26 cellular contexts compared by ENCODE assay signal in the genomic region with DNA sequence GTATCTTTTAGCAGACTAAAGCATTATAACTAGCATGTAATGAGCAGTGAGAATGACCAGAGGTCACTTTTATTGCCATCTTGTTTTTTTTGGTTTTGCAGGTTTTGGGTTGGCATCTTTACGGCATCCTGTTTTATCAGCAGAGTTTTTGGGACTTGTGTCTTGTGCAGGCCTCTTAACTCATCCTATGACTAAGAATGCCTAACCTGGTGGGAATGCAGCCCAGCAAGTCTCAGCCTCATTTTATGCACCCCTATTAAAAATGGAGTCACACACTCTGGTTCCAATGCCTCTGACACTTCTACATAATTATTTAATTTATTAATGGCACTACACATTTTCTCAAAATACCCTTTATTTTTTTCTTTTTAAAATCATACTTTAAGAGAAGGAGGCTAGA.
"Had no signal": no experiment of that assay in that cellular context is flagged by ENCODE, and none has a peak within 500 bp of the region (broad histone marks: within the 10 kb centered on the region; RNA-seq: fewer than 3 reads in every experiment).

No MANE protein-coding gene starts in this region.

- H3K9me3 Mint-ChIP-seq: activated CD4-positive, alpha-beta memory T cell treated with anti-CD3 and anti-CD28 coated beads, Interleukin-2, amount 10 ng/mL, durations not matched to agents 7 days and 5 days; activated naive CD8-positive, alpha-beta T cell treated with anti-CD3 and anti-CD28 coated beads, Interleukin-2, amount 10 ng/mL, durations not matched to agents 7 days and 5 days had no signal

- ATAC-seq: activated CD4-positive, alpha-beta T cell treated with anti-CD3 and anti-CD28 coated beads for 36 hours; Right ventricle myocardium inferior; T-cell had no signal

- H3K27ac Mint-ChIP-seq: activated CD4-positive, alpha-beta memory T cell treated with anti-CD3 and anti-CD28 coated beads, Interleukin-2, amount 10 ng/mL, durations not matched to agents 7 days and 5 days; activated CD4-positive, alpha-beta T cell treated with anti-CD3 and anti-CD28 coated beads for 36 hours; activated naive CD8-positive, alpha-beta T cell treated with anti-CD3 and anti-CD28 coated beads, Interleukin-2, amount 10 ng/mL, durations not matched to agents 7 days and 5 days; T-cell had no signal

- H3K4me1 Mint-ChIP-seq: activated CD4-positive, alpha-beta memory T cell treated with anti-CD3 and anti-CD28 coated beads, Interleukin-2, amount 10 ng/mL, durations not matched to agents 7 days and 5 days; activated CD4-positive, alpha-beta T cell treated with anti-CD3 and anti-CD28 coated beads for 36 hours; activated naive CD8-positive, alpha-beta T cell treated with anti-CD3 and anti-CD28 coated beads, Interleukin-2, amount 10 ng/mL, durations not matched to agents 7 days and 5 days; T-cell had no signal

- FAIRE-seq: RCC 7860 had no signal

- H3K4me3 Mint-ChIP-seq: activated CD4-positive, alpha-beta memory T cell treated with anti-CD3 and anti-CD28 coated beads, Interleukin-2, amount 10 ng/mL, durations not matched to agents 7 days and 5 days; activated CD4-positive, alpha-beta T cell treated with anti-CD3 and anti-CD28 coated beads for 36 hours; activated naive CD8-positive, alpha-beta T cell treated with anti-CD3 and anti-CD28 coated beads, Interleukin-2, amount 10 ng/mL, durations not matched to agents 7 days and 5 days; T-cell had no signal

- H3K36me3 Mint-ChIP-seq: activated naive CD8-positive, alpha-beta T cell treated with anti-CD3 and anti-CD28 coated beads, Interleukin-2, amount 10 ng/mL, durations not matched to agents 7 days and 5 days; T-cell had no signal

- H3K27ac ChIP-seq: adrenal gland, SK-N-MC, WERI-Rb-1 had no signal

- H3K27me3 Mint-ChIP-seq: activated CD4-positive, alpha-beta memory T cell treated with anti-CD3 and anti-CD28 coated beads, Interleukin-2, amount 10 ng/mL, durations not matched to agents 7 days and 5 days; activated naive CD8-positive, alpha-beta T cell treated with anti-CD3 and anti-CD28 coated beads, Interleukin-2, amount 10 ng/mL, durations not matched to agents 7 days and 5 days; T-cell had no signal

- DNase-seq: activated CD4-positive, alpha-beta memory T cell treated with anti-CD3 and anti-CD28 coated beads, Interleukin-2, amount 10 ng/mL, durations not matched to agents 7 days and 5 days; activated CD4-positive, alpha-beta T cell treated with anti-CD3 and anti-CD28 coated beads for 36 hours; activated CD4-positive, alpha-beta T cell treated with anti-CD3 and anti-CD28 coated beads, Interleukin-2, amount 50 U/mL, for 1 hour; activated naive CD4-positive, alpha-beta T cell treated with anti-CD3 and anti-CD28 coated beads, Interleukin-2, amount 50 U/mL, for 16 hours; activated naive CD8-positive, alpha-beta T cell treated with anti-CD3 and anti-CD28 coated beads, Interleukin-2, amount 10 ng/mL, durations not matched to agents 7 days and 5 days; activated T-cell treated with anti-CD3 and anti-CD28 coated beads, Interleukin-2, amount 50 U/mL, for 1 hour; adrenal gland; anterior cingulate cortex; caudate nucleus; KG1; NCI-H1092; NCI-H1417; NCI-H1930; NCI-H2171 treated with DMSO at 0.1 percent for 48 hours; NCI-H226; NCI-H510A; NCI-H526 treated with DMSO at 0.1 percent for 48 hours; NCI-H82; NK-92 treated with Interleukin-12 subunit alpha and Interleukin-12 subunit beta, amount 100 ng/mL, for 24 hours; T-cell; T-helper 2 cell; T1000; WERI-Rb-1 had no signal
